17 cellular contexts compared by ENCODE assay signal in genomic region chr17:80845121-80845862, GRCh38.
DNase-seq lines count a peak whose midpoint lies in the region; ATAC-seq, FAIRE-seq and TF ChIP-seq lines count a peak whose summit lies in the region.
"Had no signal": no experiment of that assay in that cellular context is flagged by ENCODE, and none has a peak within 500 bp of the region (broad histone marks: within the 10 kb centered on the region; RNA-seq: fewer than 3 reads in every experiment).

No MANE protein-coding gene starts in this region.

- WGBS in HepG2 (ENCODE audit: low lambda C conversion rate) = 96% methylated on average over 27 of the region's 27 CpGs

- TF ChIP-seq CTCF in right atrium auricular region (IDR thresholded peaks at IDR 0.05) (no peak), WTC11 (IDR thresholded peaks at IDR 0.05) (no peak), HepG2 (CRISPR knock-in tag; IDR thresholded peaks at IDR 0.05) (no peak), tibial artery (IDR thresholded peaks at IDR 0.05) (no peak)

- peaks cover 9% of the 10 kb centered on the region for H3K36me3 Mint-ChIP-seq in WTC11

- no peaks in the 10 kb centered on the region for H3K27me3 Mint-ChIP-seq in WTC11 (ENCODE audit: low read depth)

- in situ Hi-C loops in HepG2 (cut with HindIII; ENCODE audit: extremely low pct_ligation_motif_present, low pct_unique_long_range_greater_than_20kb) = no loop called here

- CTCF ChIA-PET in WTC11 (lab: Charles Lee) = interaction anchor here (0.6 to 1.8 kb wide), 5 partner anchors 18 to 90 kb away, joined by 3 to 8 read pairs (median 4); no protein-coding TSS in a partner anchor
- CTCF ChIA-PET in HepG2 (lab: Yijun Ruan, JAX; ENCODE audit: low intra/inter-chr PET ratio, low total read pairs) = no interaction called here

- BruUV-seq in HepG2 (replicated peaks; lab: Mats Ljungman, UMichigan) = no TSS peak

- no peak for TF ChIP-seq POLR2A in HepG2 (IDR thresholded peaks at IDR 0.05; ENCODE audit: insufficient read depth in 1 of 2, low read depth in 2 of 2, low read length in 2 of 2)

- H3K27ac Mint-ChIP-seq in WTC11 = peak overlapping the region; percentile 55

- no peaks in the 10 kb centered on the region for H3K4me1 ChIP-seq in right atrium auricular region
- H3K4me1 ChIP-seq in HepG2 (ENCODE audit: insufficient read depth, low read length) = peaks cover 12% of the 10 kb centered on the region
- H3K4me1 ChIP-seq in tibial artery = no peaks in the 10 kb centered on the region
- H3K4me1 ChIP-seq: SJSA1 had no signal

- no peaks in the 10 kb centered on the region for H3K9me3 Mint-ChIP-seq in WTC11

- H3K4me2 ChIP-seq in HepG2 (ENCODE audit: low read depth, low read length) = no peak overlapping the region

- H3K36me3 ChIP-seq in right atrium auricular region = peaks cover 26% of the 10 kb centered on the region
- peaks cover 20 to 36% of the 10 kb centered on the region in 2 experiments; a peak in 4 of 5 replicates for H3K36me3 ChIP-seq in HepG2 (replicated peaks in 1 of 2; ENCODE audit: control insufficient read depth in 1 of 2, insufficient read depth in 2 of 2, low read length in 2 of 2)
- H3K36me3 ChIP-seq in tibial artery = peaks cover 12 to 38% (median 35%) of the 10 kb centered on the region in 3 donors
- H3K36me3 ChIP-seq in MG63 = peaks cover 20% of the 10 kb centered on the region
- H3K36me3 ChIP-seq: ovary had no signal

- H3K4me3 Mint-ChIP-seq in WTC11 = no peak overlapping the region

- no peak overlapping the region for H2AFZ ChIP-seq in HepG2 (ENCODE audit: low read length)

- POLR2A ChIA-PET in WTC11 (lab: Charles Lee) (interaction anchor here (0.5 to 0.7 kb wide), 2 partner anchors 120 to 367 kb away, joined by 3 read pairs; no protein-coding TSS in a partner anchor), HepG2 (lab: Yijun Ruan, JAX) (no interaction called here)

- H3K4me1 Mint-ChIP-seq in WTC11 = peaks cover 13% of the 10 kb centered on the region

- ATAC-seq in Right ventricle myocardium inferior (no peak), WTC11 (no peak; the same call in 1 of the 2 replicates), HepG2 (no peak), GM21515 (IDR thresholded peaks at IDR 0.05; ENCODE audit: unreplicated experiment) (no peak), GM19463 (IDR thresholded peaks at IDR 0.05; ENCODE audit: unreplicated experiment) (no peak)

- intact Hi-C loops in Right ventricle myocardium inferior (cut with DNase I) (no loop called here), HepG2 (cut with micrococcal nuclease; ENCODE audit: unreplicated experiment) (no loop called here), tibial artery (cut with DNase I; ENCODE audit: low total_unique reads) (no loop called here)

- peak; percentile 32 for DNase-seq in Right ventricle myocardium inferior (ENCODE audit: missing footprints)
- DNase-seq in right atrium auricular region (ENCODE audit: low spot score) = no peak
- no peak for DNase-seq in WTC11 (ENCODE audit: low spot score)
- no peak for DNase-seq in HepG2 (ENCODE audit: low spot score)
- peak; percentile 8 to 54 for DNase-seq in tibial artery
- DNase-seq in MG63 = no peak
- DNase-seq: activated effector memory CD4-positive, alpha-beta T cell treated with anti-CD3 and anti-CD28 coated beads, Interleukin-2, amount 50 U/mL, for 16 hours; caudate nucleus; DMS79 treated with DMSO at 0.1 percent for 48 hours; NCI-H1930; NCI-H82; ovary had no signal

- TF ChIP-seq EP300 in HepG2 (IDR thresholded peaks at IDR 0.05; ENCODE audit: low read depth in 2 of 2, low read length in 2 of 2) (no peak), HepG2 (CRISPR knock-in tag; IDR thresholded peaks at IDR 0.05; ENCODE audit: borderline replicate concordance) (no peak)

- H3K79me2 ChIP-seq in HepG2 (ENCODE audit: insufficient read depth, low read length) = no peaks in the 10 kb centered on the region

- H3K4me3 ChIP-seq in right atrium auricular region (no peak overlapping the region), HepG2 (replicated peaks in 1 of 3; ENCODE audit: insufficient read depth in 1 of 3, low read depth in 2 of 3, low read length in 3 of 3) (no peak overlapping the region), tibial artery (no peak overlapping the region), MG63 (no peak overlapping the region)
- H3K4me3 ChIP-seq: heart left ventricle, ovary, SJSA1 had no signal

- no peak for TF ChIP-seq RAD21 in HepG2 (CRISPR knock-in tag; IDR thresholded peaks at IDR 0.05)

- H3K27me3 ChIP-seq in right atrium auricular region (no peaks in the 10 kb centered on the region), HepG2 (ENCODE audit: control insufficient read depth in 1 of 2, insufficient read depth in 2 of 2, low read length in 2 of 2) (no peaks in the 10 kb centered on the region), tibial artery (no peaks in the 10 kb centered on the region), MG63 (no peaks in the 10 kb centered on the region)
- H3K27me3 ChIP-seq: heart left ventricle, ovary, SJSA1 had no signal

- peaks cover 4% of the 10 kb centered on the region; the same call in 1 of the 2 replicates for H4K20me1 ChIP-seq in HepG2 (ENCODE audit: insufficient read depth, low read length)

- FAIRE-seq in HepG2 (lab: Jason Lieb, UNC) = no peak

- no peak overlapping the region for H3K9ac ChIP-seq in HepG2 (ENCODE audit: insufficient read depth, low read depth, low read length)
- H3K9ac ChIP-seq: KMS-11 had no signal

- H3K9me3 ChIP-seq in right atrium auricular region (no peaks in the 10 kb centered on the region), HepG2 (ENCODE audit: low read length) (no peaks in the 10 kb centered on the region), tibial artery (no peaks in the 10 kb centered on the region), MG63 (no peaks in the 10 kb centered on the region)
- H3K9me3 ChIP-seq: heart left ventricle, ovary, SJSA1 had no signal

- H3K27ac ChIP-seq in right atrium auricular region = no peak overlapping the region
- H3K27ac ChIP-seq in HepG2 (ENCODE audit: extremely low read length, insufficient read depth, low read length) = no peak overlapping the region
- H3K27ac ChIP-seq in tibial artery = no peak overlapping the region
- H3K27ac ChIP-seq: heart left ventricle, KMS-11, ovary, SJSA1 had no signal

TF ChIP-seq in WTC11, 78 proteins besides CTCF, POLR2A, EP300 and RAD21:
- TF ChIP-seq AFF4 (CRISPR knock-in tag; IDR thresholded peaks at IDR 0.05; ENCODE audit: borderline replicate concordance) (no peak), ZNF219 (CRISPR knock-in tag; IDR thresholded peaks at IDR 0.05; ENCODE audit: borderline replicate concordance) (no peak)

TF ChIP-seq in HepG2, 621 proteins besides CTCF, POLR2A, EP300 and RAD21:
- 0 out of 2 replicates have a peak, but pooled peaks have one; percentile 26 for TF ChIP-seq NRL (CRISPR knock-in tag; IDR thresholded peaks at IDR 0.05; ENCODE audit: borderline replicate concordance)
- TF ChIP-seq ZNF710 (CRISPR knock-in tag; IDR thresholded peaks at IDR 0.05; ENCODE audit: borderline replicate concordance) = no peak

Comparison
In these comparisons a context has a peak if more than half of its experiments do, and no peak if none do; other contexts are left out.
1. DNase-seq: peak in Right ventricle myocardium inferior (single experiment) and tibial artery (2 of 2); none in right atrium auricular region (single experiment), WTC11 (single experiment), HepG2 (single experiment) and MG63 (single experiment).